1 cellular context compared by ENCODE assay signal in the genomic region with DNA sequence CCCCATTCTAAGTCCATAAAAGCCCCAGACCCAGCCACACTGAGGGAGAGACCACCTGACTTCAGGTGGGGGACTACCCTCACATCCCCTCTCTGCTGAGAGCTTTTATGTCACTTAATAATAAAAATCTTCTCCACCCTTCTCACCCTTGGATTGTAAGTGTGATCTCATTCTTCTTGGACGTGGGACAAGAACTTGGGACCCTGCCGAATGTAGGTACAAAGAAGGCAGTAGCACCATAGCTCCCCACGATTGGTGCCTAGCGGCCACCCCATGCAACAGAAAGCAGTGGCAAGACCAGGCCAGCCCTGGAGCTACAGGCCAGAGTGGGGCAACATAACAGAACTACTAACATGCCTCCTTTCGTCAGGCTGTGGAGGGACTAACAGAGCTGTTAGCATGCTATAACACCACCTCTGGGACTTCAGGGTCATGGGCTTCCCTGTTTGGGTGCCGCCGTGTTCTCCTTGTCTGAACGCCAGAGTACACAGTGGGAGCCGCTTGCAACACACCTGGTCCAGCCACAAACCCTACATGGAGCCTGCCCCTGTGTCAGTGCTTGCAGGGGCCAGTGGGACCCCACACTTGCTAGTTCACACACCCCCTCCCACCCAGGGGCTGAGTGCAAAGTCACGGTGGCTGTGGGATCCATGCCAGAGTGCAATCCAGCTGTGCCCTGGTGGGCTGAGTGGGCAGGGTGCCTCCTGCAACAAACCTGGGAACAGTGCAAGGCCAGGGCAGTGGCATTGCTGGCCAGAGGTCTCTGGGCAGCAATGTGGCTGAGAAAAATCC.
TF ChIP-seq lines count a peak whose summit lies in the region.

No MANE protein-coding gene starts in this region.

TF ChIP-seq in HepG2, 621 proteins besides CTCF, POLR2A, EP300 and RAD21 (continues in another document):
- TF ChIP-seq MAF1 (CRISPR knock-in tag; IDR thresholded peaks at IDR 0.05; ENCODE audit: borderline replicate concordance) (no peak), RXRA (CRISPR knock-in tag; IDR thresholded peaks at IDR 0.05) (peak; percentile 60; the same call in 1 of the 2 replicates), MZF1 (CRISPR knock-in tag; IDR thresholded peaks at IDR 0.05; ENCODE audit: borderline replicate concordance) (no peak), SMAD3 (CRISPR knock-in tag; IDR thresholded peaks at IDR 0.05) (no peak), HNRNPL (IDR thresholded peaks at IDR 0.05; ENCODE audit: low read depth, low read length) (peak; percentile 80), SALL1 (CRISPR knock-in tag; IDR thresholded peaks at IDR 0.05) (peak; percentile 47; the same call in 1 of the 2 replicates), ZFY (CRISPR knock-in tag; IDR thresholded peaks at IDR 0.05) (peak; percentile 42; the same call in 1 of the 2 replicates), NFKB2 (CRISPR knock-in tag; IDR thresholded peaks at IDR 0.05; ENCODE audit: borderline replicate concordance) (peak; percentile 53; the same call in 1 of the 2 replicates), ZNF296 (CRISPR knock-in tag; conservative IDR thresholded peaks at IDR 0.05) (0 out of 2 replicates have a peak, but pooled peaks have one; percentile 28), MYC (CRISPR knock-in tag; IDR thresholded peaks at IDR 0.05; ENCODE audit: borderline replicate concordance) (peak; percentile 29; the same call in 1 of the 2 replicates), ZBTB7A (CRISPR knock-in tag; IDR thresholded peaks at IDR 0.05) (0 out of 2 replicates have a peak, but pooled peaks have one; percentile 66), ZMYM3 (CRISPR knock-in tag; IDR thresholded peaks at IDR 0.05) (peak; percentile 35), ZFP90 (CRISPR knock-in tag; IDR thresholded peaks at IDR 0.05; ENCODE audit: borderline replicate concordance) (peak; percentile 45; the same call in 1 of the 2 replicates), CEBPB (IDR thresholded peaks at IDR 0.05; ENCODE audit: borderline replicate concordance, low read depth, low read length) (peak; percentile 77; the same call in 1 of the 2 replicates), MAFK (conservative IDR thresholded peaks at IDR 0.05 in 1 of 2, IDR thresholded peaks at IDR 0.05 in 1 of 2; ENCODE audit: low read length in 2 of 2) (no peak), JUN (CRISPR knock-in tag; IDR thresholded peaks at IDR 0.05) (no peak), ZFX (CRISPR knock-in tag; IDR thresholded peaks at IDR 0.05; ENCODE audit: low read depth) (peak; percentile 42; the same call in 1 of the 2 replicates), LCORL (IDR thresholded peaks at IDR 0.05) (no peak), LCORL (CRISPR knock-in tag; IDR thresholded peaks at IDR 0.05) (peak; percentile 38; the same call in 1 of the 2 replicates), MED1 (CRISPR knock-in tag; IDR thresholded peaks at IDR 0.05) (peak; percentile 37; the same call in 1 of the 2 replicates), EHMT2 (IDR thresholded peaks at IDR 0.05; ENCODE audit: borderline replicate concordance, low read depth, low read length) (no peak)
- TF ChIP-seq, protein P1, sequence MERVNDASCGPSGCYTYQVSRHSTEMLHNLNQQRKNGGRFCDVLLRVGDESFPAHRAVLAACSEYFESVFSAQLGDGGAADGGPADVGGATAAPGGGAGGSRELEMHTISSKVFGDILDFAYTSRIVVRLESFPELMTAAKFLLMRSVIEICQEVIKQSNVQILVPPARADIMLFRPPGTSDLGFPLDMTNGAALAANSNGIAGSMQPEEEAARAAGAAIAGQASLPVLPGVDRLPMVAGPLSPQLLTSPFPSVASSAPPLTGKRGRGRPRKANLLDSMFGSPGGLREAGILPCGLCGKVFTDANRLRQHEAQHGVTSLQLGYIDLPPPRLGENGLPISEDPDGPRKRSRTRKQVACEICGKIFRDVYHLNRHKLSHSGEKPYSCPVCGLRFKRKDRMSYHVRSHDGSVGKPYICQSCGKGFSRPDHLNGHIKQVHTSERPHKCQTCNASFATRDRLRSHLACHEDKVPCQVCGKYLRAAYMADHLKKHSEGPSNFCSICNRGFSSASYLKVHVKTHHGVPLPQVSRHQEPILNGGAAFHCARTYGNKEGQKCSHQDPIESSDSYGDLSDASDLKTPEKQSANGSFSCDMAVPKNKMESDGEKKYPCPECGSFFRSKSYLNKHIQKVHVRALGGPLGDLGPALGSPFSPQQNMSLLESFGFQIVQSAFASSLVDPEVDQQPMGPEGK (CRISPR knock-in tag; IDR thresholded peaks at IDR 0.05): 0 out of 2 replicates have a peak, but pooled peaks have one; percentile 10
- TF ChIP-seq, protein P2, sequence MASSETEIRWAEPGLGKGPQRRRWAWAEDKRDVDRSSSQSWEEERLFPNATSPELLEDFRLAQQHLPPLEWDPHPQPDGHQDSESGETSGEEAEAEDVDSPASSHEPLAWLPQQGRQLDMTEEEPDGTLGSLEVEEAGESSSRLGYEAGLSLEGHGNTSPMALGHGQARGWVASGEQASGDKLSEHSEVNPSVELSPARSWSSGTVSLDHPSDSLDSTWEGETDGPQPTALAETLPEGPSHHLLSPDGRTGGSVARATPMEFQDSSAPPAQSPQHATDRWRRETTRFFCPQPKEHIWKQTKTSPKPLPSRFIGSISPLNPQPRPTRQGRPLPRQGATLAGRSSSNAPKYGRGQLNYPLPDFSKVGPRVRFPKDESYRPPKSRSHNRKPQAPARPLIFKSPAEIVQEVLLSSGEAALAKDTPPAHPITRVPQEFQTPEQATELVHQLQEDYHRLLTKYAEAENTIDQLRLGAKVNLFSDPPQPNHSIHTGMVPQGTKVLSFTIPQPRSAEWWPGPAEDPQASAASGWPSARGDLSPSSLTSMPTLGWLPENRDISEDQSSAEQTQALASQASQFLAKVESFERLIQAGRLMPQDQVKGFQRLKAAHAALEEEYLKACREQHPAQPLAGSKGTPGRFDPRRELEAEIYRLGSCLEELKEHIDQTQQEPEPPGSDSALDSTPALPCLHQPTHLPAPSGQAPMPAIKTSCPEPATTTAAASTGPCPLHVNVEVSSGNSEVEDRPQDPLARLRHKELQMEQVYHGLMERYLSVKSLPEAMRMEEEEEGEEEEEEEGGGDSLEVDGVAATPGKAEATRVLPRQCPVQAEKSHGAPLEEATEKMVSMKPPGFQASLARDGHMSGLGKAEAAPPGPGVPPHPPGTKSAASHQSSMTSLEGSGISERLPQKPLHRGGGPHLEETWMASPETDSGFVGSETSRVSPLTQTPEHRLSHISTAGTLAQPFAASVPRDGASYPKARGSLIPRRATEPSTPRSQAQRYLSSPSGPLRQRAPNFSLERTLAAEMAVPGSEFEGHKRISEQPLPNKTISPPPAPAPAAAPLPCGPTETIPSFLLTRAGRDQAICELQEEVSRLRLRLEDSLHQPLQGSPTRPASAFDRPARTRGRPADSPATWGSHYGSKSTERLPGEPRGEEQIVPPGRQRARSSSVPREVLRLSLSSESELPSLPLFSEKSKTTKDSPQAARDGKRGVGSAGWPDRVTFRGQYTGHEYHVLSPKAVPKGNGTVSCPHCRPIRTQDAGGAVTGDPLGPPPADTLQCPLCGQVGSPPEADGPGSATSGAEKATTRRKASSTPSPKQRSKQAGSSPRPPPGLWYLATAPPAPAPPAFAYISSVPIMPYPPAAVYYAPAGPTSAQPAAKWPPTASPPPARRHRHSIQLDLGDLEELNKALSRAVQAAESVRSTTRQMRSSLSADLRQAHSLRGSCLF (CRISPR knock-in tag; IDR thresholded peaks at IDR 0.05; ENCODE audit: borderline replicate concordance): no peak
- TF ChIP-seq, protein P3, sequence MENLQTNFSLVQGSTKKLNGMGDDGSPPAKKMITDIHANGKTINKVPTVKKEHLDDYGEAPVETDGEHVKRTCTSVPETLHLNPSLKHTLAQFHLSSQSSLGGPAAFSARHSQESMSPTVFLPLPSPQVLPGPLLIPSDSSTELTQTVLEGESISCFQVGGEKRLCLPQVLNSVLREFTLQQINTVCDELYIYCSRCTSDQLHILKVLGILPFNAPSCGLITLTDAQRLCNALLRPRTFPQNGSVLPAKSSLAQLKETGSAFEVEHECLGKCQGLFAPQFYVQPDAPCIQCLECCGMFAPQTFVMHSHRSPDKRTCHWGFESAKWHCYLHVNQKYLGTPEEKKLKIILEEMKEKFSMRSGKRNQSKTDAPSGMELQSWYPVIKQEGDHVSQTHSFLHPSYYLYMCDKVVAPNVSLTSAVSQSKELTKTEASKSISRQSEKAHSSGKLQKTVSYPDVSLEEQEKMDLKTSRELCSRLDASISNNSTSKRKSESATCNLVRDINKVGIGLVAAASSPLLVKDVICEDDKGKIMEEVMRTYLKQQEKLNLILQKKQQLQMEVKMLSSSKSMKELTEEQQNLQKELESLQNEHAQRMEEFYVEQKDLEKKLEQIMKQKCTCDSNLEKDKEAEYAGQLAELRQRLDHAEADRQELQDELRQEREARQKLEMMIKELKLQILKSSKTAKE (CRISPR knock-in tag; IDR thresholded peaks at IDR 0.05; ENCODE audit: borderline replicate concordance): peak; percentile 26; the same call in 1 of the 2 replicates
- TF ChIP-seq, protein P4, sequence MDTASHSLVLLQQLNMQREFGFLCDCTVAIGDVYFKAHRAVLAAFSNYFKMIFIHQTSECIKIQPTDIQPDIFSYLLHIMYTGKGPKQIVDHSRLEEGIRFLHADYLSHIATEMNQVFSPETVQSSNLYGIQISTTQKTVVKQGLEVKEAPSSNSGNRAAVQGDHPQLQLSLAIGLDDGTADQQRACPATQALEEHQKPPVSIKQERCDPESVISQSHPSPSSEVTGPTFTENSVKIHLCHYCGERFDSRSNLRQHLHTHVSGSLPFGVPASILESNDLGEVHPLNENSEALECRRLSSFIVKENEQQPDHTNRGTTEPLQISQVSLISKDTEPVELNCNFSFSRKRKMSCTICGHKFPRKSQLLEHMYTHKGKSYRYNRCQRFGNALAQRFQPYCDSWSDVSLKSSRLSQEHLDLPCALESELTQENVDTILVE (CRISPR knock-in tag; IDR thresholded peaks at IDR 0.05): peak; percentile 31; the same call in 1 of the 2 replicates
- TF ChIP-seq, protein P5, sequence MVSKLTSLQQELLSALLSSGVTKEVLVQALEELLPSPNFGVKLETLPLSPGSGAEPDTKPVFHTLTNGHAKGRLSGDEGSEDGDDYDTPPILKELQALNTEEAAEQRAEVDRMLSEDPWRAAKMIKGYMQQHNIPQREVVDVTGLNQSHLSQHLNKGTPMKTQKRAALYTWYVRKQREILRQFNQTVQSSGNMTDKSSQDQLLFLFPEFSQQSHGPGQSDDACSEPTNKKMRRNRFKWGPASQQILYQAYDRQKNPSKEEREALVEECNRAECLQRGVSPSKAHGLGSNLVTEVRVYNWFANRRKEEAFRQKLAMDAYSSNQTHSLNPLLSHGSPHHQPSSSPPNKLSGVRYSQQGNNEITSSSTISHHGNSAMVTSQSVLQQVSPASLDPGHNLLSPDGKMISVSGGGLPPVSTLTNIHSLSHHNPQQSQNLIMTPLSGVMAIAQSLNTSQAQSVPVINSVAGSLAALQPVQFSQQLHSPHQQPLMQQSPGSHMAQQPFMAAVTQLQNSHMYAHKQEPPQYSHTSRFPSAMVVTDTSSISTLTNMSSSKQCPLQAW (CRISPR knock-in tag; IDR thresholded peaks at IDR 0.05): peak; percentile 59; the same call in 1 of the 2 replicates
- TF ChIP-seq, protein P6, sequence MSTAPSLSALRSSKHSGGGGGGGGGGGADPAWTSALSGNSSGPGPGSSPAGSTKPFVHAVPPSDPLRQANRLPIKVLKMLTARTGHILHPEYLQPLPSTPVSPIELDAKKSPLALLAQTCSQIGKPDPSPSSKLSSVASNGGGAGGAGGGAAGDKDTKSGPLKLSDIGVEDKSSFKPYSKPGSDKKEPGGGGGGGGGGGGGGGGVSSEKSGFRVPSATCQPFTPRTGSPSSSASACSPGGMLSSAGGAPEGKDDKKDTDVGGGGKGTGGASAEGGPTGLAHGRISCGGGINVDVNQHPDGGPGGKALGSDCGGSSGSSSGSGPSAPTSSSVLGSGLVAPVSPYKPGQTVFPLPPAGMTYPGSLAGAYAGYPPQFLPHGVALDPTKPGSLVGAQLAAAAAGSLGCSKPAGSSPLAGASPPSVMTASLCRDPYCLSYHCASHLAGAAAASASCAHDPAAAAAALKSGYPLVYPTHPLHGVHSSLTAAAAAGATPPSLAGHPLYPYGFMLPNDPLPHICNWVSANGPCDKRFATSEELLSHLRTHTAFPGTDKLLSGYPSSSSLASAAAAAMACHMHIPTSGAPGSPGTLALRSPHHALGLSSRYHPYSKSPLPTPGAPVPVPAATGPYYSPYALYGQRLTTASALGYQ (CRISPR knock-in tag; IDR thresholded peaks at IDR 0.05): 0 out of 2 replicates have a peak, but pooled peaks have one; percentile 19
